8 cellular contexts compared by ENCODE assay signal in genomic region chr5:103079796-103080195, GRCh38.
"Had no signal": no experiment of that assay in that cellular context is flagged by ENCODE, and none has a peak within 500 bp of the region (broad histone marks: within the 10 kb centered on the region; RNA-seq: fewer than 3 reads in every experiment).

No MANE protein-coding gene starts in this region.

- H2AFZ ChIP-seq: GM23248 had no signal

- H3K4me1 ChIP-seq: HAP-1 had no signal

- H3K9ac ChIP-seq: GM23248 had no signal

- H3K4me3 ChIP-seq: GM23248, HAP-1 had no signal

- H3K27ac ChIP-seq: GM23248, HL-60 had no signal

- FAIRE-seq: HepG2 had no signal

- DNase-seq: GM23248, GOT3, H7, HFFc6 had no signal

- ATAC-seq: HCT116, HepG2 had no signal

- H3K9me3 ChIP-seq: HAP-1 had no signal

- H3K36me3 ChIP-seq: HAP-1 had no signal
